28 cellular contexts compared by ENCODE assay signal in the genomic region with DNA sequence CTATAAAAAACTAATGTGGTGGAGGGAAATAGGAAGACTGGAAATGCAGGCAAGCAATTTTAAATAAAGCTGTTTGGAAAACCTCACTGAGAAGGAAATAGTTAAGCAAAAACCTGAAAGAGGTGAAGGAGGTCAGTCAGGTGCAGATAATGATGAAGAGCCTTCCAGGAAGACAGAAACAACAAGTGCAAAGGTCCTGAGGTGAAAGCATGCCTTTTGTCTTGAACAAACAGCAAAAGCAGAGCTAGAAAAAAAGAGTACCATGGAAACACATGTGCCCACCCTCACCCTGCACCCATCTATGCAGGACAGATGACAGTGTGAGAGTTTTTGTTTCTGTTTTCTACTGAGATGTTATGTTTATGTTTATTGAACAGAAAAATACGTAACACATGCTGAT.
"Had no signal": no experiment of that assay in that cellular context is flagged by ENCODE, and none has a peak within 500 bp of the region (broad histone marks: within the 10 kb centered on the region; RNA-seq: fewer than 3 reads in every experiment).

No MANE protein-coding gene starts in this region.

- H3K79me2 ChIP-seq: parathyroid adenoma had no signal

- ATAC-seq: natural killer cell; psoas muscle; right cardiac atrium; sciatic nerve; stimulated activated memory B cell treated with anti-CD40 and anti-IgM and Interleukin-4, amounts not matched to agents 10 μg/mL and 1 μg/mL and 100 μg/mL, for 72 hours; stimulated activated naive CD8-positive, alpha-beta T cell treated with anti-CD3 and anti-CD28 coated beads, Interleukin-15, amount 100 ng/mL, for 72 hours; stimulated activated naive CD8-positive, alpha-beta T cell treated with anti-CD3 and anti-CD28 coated beads, Interleukin-15, Interleukin-2, amounts not matched to agents 100 U/mL and 50 U/mL, for 24 hours; upper lobe of right lung had no signal

- H3K9me3 ChIP-seq: ovary, psoas muscle, spleen, suprapubic skin, testis, tibial artery, transverse colon, upper lobe of right lung, uterus had no signal

- H3K4me3 ChIP-seq: neural progenitor cell, ovary, psoas muscle, skin epidermis, smooth muscle cell, spleen, suprapubic skin, testis, tibial artery, transverse colon, upper lobe of right lung, uterus had no signal

- H3K9ac ChIP-seq: neural progenitor cell, parathyroid adenoma had no signal

- DNase-seq: natural killer cell; occipital lobe; ovary; posterior cingulate gyrus; psoas muscle; right cardiac atrium; spleen; stimulated activated CD4-positive, alpha-beta T cell treated with anti-CD3 and anti-CD28 coated beads, Interleukin-12 subunit alpha, Interleukin-12 subunit beta, amount 100 ng/mL, for 4 hours; stimulated activated CD4-positive, alpha-beta T cell treated with anti-CD3 and anti-CD28 coated beads, Interleukin-1b, Interleukin-23, amount 100 ng/mL, for 48 hours; stimulated activated CD4-positive, alpha-beta T cell treated with anti-CD3 and anti-CD28 coated beads, Interleukin-4, amount 100 ng/mL, for 1 hour; stimulated activated CD4-positive, alpha-beta T cell treated with anti-CD3 and anti-CD28 coated beads, Interleukin-4, amount 100 ng/mL, for 4 hours; stimulated activated CD8-positive, alpha-beta memory T cell treated with anti-CD3 and anti-CD28 coated beads, Interleukin-4, amount 100 ng/mL, for 48 hours; stimulated activated naive CD4-positive, alpha-beta T cell; stimulated activated naive CD8-positive, alpha-beta T cell treated with anti-CD3 and anti-CD28 coated beads, Interleukin-15, amount 100 ng/mL, for 72 hours; stimulated activated naive CD8-positive, alpha-beta T cell treated with anti-CD3 and anti-CD28 coated beads, Interleukin-15, Interleukin-2, amounts not matched to agents 100 U/mL and 50 U/mL, for 24 hours; substantia nigra; testis; tibial artery; transverse colon; upper lobe of right lung; uterus had no signal

- H3K36me3 ChIP-seq: neural progenitor cell, ovary, spleen, suprapubic skin, tibial artery, transverse colon, upper lobe of right lung, uterus had no signal

- H3K27ac ChIP-seq: neural progenitor cell, ovary, parathyroid adenoma, psoas muscle, skin epidermis, spleen, suprapubic skin, testis, tibial artery, transverse colon, upper lobe of right lung, uterus had no signal

- H3K27me3 ChIP-seq: ovary, testis, tibial artery, upper lobe of right lung, uterus had no signal

- H3K4me1 ChIP-seq: neural progenitor cell, psoas muscle, spleen, suprapubic skin, testis, tibial artery, transverse colon, upper lobe of right lung, uterus had no signal

- H3K4me2 ChIP-seq: neural progenitor cell, smooth muscle cell had no signal

- H2AFZ ChIP-seq: neural progenitor cell, parathyroid adenoma had no signal
